1 cellular context compared by ENCODE assay signal in the genomic region with DNA sequence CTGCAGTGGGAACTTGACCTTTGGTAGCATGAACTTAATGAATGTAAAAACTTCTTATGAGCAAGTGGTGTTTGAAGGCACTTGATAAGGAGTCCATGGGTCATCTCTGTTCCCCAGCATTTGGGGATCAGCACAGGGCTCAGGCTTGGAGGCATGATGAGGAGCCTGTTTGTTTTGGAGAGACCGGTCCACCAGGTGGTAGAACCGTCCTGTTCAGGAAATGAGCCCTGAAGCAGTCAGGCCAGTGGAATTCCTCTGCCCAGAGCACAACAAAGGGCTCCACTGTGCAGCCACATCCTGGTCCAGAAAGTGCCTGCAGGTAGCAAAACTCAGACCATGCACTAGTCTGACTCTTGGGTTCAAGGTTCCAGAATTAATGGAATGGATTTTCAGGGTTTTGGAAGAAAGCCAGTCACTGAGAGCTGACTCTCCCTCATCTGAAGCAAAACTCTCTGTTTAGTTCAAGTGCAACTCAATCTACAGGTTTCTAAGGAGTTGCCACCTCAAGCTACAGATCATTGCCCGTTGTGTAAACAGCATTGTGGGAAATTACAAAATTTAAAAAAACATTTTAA.
TF ChIP-seq lines count a peak whose summit lies in the region.

No MANE protein-coding gene starts in this region.

TF ChIP-seq in HepG2, 621 proteins besides CTCF, POLR2A, EP300 and RAD21 (continued from another document and continues in another):
- TF ChIP-seq, protein P1, sequence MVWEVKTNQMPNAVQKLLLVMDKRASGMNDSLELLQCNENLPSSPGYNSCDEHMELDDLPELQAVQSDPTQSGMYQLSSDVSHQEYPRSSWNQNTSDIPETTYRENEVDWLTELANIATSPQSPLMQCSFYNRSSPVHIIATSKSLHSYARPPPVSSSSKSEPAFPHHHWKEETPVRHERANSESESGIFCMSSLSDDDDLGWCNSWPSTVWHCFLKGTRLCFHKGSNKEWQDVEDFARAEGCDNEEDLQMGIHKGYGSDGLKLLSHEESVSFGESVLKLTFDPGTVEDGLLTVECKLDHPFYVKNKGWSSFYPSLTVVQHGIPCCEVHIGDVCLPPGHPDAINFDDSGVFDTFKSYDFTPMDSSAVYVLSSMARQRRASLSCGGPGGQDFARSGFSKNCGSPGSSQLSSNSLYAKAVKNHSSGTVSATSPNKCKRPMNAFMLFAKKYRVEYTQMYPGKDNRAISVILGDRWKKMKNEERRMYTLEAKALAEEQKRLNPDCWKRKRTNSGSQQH (CRISPR knock-in tag; IDR thresholded peaks at IDR 0.05; ENCODE audit: low read depth): 0 out of 2 replicates have a peak, but pooled peaks have one; percentile 48
- TF ChIP-seq HDAC1 (CRISPR knock-in tag; IDR thresholded peaks at IDR 0.05) (peak; percentile 86), ZNF143 (CRISPR knock-in tag; IDR thresholded peaks at IDR 0.05) (no peak; the same call in 1 of the 2 replicates), ELF3 (CRISPR knock-in tag; IDR thresholded peaks at IDR 0.05) (peak; percentile 99), ZSCAN31 (CRISPR knock-in tag; IDR thresholded peaks at IDR 0.05; ENCODE audit: low read depth) (peak; percentile 90), ZNF337 (CRISPR knock-in tag; IDR thresholded peaks at IDR 0.05; ENCODE audit: borderline replicate concordance, low read depth) (peak; percentile 94; the same call in 1 of the 2 replicates), ERF (CRISPR knock-in tag; IDR thresholded peaks at IDR 0.05) (peak; percentile 66), KDM5A (IDR thresholded peaks at IDR 0.05; ENCODE audit: borderline replicate concordance, low read length) (peak; percentile 24; the same call in 1 of the 2 replicates), ZKSCAN1 (IDR thresholded peaks at IDR 0.05; ENCODE audit: low read length) (no peak), ZNF724P (CRISPR knock-in tag; IDR thresholded peaks at IDR 0.05; ENCODE audit: borderline replicate concordance) (no peak), MIER2 (CRISPR knock-in tag; IDR thresholded peaks at IDR 0.05) (peak; percentile 65), ZNF567 (CRISPR knock-in tag; IDR thresholded peaks at IDR 0.05; ENCODE audit: borderline replicate concordance) (peak; percentile 7; the same call in 1 of the 2 replicates), SATB2 (CRISPR knock-in tag; IDR thresholded peaks at IDR 0.05) (no peak), MEIS2 (CRISPR knock-in tag; IDR thresholded peaks at IDR 0.05) (peak; percentile 50; the same call in 1 of the 2 replicates), CREB1 (IDR thresholded peaks at IDR 0.05) (no peak), CREB1 (CRISPR knock-in tag; IDR thresholded peaks at IDR 0.05) (peak; percentile 48; the same call in 1 of the 2 replicates), STAT5B (CRISPR knock-in tag; IDR thresholded peaks at IDR 0.05) (no peak), DNMT3B (CRISPR knock-in tag; conservative IDR thresholded peaks at IDR 0.05) (peak; percentile 61; the same call in 1 of the 2 replicates), FOXM1 (CRISPR knock-in tag; IDR thresholded peaks at IDR 0.05) (no peak), REXO4 (CRISPR knock-in tag; IDR thresholded peaks at IDR 0.05; ENCODE audit: borderline replicate concordance) (no peak), ZMYM4 (CRISPR knock-in tag; IDR thresholded peaks at IDR 0.05) (peak; percentile 76; the same call in 1 of the 2 replicates), ZSCAN9 (CRISPR knock-in tag; IDR thresholded peaks at IDR 0.05; ENCODE audit: borderline replicate concordance) (peak; percentile 67; the same call in 1 of the 2 replicates), FIP1L1 (IDR thresholded peaks at IDR 0.05; ENCODE audit: borderline replicate concordance, insufficient read depth, low read depth, low read length) (0 out of 2 replicates have a peak, but pooled peaks have one; percentile 54), ZNF766 (CRISPR knock-in tag; IDR thresholded peaks at IDR 0.05; ENCODE audit: borderline replicate concordance) (peak; percentile 83; the same call in 1 of the 2 replicates)
- TF ChIP-seq, protein P2, sequence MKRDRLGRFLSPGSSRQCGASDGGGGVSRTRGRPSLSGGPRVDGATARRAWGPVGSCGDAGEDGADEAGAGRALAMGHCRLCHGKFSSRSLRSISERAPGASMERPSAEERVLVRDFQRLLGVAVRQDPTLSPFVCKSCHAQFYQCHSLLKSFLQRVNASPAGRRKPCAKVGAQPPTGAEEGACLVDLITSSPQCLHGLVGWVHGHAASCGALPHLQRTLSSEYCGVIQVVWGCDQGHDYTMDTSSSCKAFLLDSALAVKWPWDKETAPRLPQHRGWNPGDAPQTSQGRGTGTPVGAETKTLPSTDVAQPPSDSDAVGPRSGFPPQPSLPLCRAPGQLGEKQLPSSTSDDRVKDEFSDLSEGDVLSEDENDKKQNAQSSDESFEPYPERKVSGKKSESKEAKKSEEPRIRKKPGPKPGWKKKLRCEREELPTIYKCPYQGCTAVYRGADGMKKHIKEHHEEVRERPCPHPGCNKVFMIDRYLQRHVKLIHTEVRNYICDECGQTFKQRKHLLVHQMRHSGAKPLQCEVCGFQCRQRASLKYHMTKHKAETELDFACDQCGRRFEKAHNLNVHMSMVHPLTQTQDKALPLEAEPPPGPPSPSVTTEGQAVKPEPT (CRISPR knock-in tag; IDR thresholded peaks at IDR 0.05; ENCODE audit: low read depth): peak; percentile 78
- TF ChIP-seq, protein P3, sequence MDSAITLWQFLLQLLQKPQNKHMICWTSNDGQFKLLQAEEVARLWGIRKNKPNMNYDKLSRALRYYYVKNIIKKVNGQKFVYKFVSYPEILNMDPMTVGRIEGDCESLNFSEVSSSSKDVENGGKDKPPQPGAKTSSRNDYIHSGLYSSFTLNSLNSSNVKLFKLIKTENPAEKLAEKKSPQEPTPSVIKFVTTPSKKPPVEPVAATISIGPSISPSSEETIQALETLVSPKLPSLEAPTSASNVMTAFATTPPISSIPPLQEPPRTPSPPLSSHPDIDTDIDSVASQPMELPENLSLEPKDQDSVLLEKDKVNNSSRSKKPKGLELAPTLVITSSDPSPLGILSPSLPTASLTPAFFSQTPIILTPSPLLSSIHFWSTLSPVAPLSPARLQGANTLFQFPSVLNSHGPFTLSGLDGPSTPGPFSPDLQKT (CRISPR knock-in tag; IDR thresholded peaks at IDR 0.05; ENCODE audit: borderline replicate concordance): no peak
- TF ChIP-seq, protein P4, sequence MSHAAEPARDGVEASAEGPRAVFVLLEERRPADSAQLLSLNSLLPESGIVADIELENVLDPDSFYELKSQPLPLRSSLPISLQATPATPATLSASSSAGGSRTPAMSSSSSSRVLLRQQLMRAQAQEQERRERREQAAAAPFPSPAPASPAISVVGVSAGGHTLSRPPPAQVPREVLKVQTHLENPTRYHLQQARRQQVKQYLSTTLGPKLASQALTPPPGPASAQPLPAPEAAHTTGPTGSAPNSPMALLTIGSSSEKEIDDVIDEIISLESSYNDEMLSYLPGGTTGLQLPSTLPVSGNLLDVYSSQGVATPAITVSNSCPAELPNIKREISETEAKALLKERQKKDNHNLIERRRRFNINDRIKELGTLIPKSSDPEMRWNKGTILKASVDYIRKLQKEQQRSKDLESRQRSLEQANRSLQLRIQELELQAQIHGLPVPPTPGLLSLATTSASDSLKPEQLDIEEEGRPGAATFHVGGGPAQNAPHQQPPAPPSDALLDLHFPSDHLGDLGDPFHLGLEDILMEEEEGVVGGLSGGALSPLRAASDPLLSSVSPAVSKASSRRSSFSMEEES (CRISPR knock-in tag; IDR thresholded peaks at IDR 0.05): peak; percentile 76; the same call in 1 of the 2 replicates
- TF ChIP-seq, protein P5, sequence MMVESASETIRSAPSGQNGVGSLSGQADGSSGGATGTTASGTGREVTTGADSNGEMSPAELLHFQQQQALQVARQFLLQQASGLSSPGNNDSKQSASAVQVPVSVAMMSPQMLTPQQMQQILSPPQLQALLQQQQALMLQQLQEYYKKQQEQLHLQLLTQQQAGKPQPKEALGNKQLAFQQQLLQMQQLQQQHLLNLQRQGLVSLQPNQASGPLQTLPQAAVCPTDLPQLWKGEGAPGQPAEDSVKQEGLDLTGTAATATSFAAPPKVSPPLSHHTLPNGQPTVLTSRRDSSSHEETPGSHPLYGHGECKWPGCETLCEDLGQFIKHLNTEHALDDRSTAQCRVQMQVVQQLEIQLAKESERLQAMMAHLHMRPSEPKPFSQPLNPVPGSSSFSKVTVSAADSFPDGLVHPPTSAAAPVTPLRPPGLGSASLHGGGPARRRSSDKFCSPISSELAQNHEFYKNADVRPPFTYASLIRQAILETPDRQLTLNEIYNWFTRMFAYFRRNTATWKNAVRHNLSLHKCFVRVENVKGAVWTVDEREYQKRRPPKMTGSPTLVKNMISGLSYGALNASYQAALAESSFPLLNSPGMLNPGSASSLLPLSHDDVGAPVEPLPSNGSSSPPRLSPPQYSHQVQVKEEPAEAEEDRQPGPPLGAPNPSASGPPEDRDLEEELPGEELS (CRISPR knock-in tag; IDR thresholded peaks at IDR 0.05): peak; percentile 90
- TF ChIP-seq, protein P6, sequence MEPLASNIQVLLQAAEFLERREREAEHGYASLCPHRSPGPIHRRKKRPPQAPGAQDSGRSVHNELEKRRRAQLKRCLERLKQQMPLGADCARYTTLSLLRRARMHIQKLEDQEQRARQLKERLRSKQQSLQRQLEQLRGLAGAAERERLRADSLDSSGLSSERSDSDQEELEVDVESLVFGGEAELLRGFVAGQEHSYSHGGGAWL (CRISPR knock-in tag; IDR thresholded peaks at IDR 0.05): 0 out of 2 replicates have a peak, but pooled peaks have one; percentile 41
- TF ChIP-seq, protein P7, sequence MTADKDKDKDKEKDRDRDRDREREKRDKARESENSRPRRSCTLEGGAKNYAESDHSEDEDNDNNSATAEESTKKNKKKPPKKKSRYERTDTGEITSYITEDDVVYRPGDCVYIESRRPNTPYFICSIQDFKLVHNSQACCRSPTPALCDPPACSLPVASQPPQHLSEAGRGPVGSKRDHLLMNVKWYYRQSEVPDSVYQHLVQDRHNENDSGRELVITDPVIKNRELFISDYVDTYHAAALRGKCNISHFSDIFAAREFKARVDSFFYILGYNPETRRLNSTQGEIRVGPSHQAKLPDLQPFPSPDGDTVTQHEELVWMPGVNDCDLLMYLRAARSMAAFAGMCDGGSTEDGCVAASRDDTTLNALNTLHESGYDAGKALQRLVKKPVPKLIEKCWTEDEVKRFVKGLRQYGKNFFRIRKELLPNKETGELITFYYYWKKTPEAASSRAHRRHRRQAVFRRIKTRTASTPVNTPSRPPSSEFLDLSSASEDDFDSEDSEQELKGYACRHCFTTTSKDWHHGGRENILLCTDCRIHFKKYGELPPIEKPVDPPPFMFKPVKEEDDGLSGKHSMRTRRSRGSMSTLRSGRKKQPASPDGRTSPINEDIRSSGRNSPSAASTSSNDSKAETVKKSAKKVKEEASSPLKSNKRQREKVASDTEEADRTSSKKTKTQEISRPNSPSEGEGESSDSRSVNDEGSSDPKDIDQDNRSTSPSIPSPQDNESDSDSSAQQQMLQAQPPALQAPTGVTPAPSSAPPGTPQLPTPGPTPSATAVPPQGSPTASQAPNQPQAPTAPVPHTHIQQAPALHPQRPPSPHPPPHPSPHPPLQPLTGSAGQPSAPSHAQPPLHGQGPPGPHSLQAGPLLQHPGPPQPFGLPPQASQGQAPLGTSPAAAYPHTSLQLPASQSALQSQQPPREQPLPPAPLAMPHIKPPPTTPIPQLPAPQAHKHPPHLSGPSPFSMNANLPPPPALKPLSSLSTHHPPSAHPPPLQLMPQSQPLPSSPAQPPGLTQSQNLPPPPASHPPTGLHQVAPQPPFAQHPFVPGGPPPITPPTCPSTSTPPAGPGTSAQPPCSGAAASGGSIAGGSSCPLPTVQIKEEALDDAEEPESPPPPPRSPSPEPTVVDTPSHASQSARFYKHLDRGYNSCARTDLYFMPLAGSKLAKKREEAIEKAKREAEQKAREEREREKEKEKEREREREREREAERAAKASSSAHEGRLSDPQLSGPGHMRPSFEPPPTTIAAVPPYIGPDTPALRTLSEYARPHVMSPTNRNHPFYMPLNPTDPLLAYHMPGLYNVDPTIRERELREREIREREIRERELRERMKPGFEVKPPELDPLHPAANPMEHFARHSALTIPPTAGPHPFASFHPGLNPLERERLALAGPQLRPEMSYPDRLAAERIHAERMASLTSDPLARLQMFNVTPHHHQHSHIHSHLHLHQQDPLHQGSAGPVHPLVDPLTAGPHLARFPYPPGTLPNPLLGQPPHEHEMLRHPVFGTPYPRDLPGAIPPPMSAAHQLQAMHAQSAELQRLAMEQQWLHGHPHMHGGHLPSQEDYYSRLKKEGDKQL (CRISPR knock-in tag; IDR thresholded peaks at IDR 0.05; ENCODE audit: low read depth): peak; percentile 50; the same call in 1 of the 2 replicates
- TF ChIP-seq, protein P8, sequence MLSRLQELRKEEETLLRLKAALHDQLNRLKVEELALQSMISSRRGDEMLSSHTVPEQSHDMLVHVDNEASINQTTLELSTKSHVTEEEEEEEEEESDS (CRISPR knock-in tag; IDR thresholded peaks at IDR 0.05; ENCODE audit: borderline replicate concordance): no peak
- TF ChIP-seq, protein P9, sequence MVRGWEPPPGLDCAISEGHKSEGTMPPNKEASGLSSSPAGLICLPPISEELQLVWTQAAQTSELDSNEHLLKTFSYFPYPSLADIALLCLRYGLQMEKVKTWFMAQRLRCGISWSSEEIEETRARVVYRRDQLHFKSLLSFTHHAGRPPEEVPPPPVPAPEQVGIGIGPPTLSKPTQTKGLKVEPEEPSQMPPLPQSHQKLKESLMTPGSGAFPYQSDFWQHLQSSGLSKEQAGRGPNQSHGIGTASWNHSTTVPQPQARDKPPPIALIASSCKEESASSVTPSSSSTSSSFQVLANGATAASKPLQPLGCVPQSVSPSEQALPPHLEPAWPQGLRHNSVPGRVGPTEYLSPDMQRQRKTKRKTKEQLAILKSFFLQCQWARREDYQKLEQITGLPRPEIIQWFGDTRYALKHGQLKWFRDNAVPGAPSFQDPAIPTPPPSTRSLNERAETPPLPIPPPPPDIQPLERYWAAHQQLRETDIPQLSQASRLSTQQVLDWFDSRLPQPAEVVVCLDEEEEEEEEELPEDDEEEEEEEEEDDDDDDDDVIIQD (CRISPR knock-in tag; IDR thresholded peaks at IDR 0.05; ENCODE audit: low read depth): peak; percentile 70; the same call in 1 of the 2 replicates
- TF ChIP-seq, protein P10, sequence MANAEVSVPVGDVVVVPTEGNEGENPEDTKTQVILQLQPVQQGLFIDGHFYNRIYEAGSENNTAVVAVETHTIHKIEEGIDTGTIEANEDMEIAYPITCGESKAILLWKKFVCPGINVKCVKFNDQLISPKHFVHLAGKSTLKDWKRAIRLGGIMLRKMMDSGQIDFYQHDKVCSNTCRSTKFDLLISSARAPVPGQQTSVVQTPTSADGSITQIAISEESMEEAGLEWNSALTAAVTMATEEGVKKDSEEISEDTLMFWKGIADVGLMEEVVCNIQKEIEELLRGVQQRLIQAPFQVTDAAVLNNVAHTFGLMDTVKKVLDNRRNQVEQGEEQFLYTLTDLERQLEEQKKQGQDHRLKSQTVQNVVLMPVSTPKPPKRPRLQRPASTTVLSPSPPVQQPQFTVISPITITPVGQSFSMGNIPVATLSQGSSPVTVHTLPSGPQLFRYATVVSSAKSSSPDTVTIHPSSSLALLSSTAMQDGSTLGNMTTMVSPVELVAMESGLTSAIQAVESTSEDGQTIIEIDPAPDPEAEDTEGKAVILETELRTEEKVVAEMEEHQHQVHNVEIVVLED (CRISPR knock-in tag; IDR thresholded peaks at IDR 0.05; ENCODE audit: borderline replicate concordance): peak; percentile 53; the same call in 1 of the 2 replicates
- TF ChIP-seq, protein P11, sequence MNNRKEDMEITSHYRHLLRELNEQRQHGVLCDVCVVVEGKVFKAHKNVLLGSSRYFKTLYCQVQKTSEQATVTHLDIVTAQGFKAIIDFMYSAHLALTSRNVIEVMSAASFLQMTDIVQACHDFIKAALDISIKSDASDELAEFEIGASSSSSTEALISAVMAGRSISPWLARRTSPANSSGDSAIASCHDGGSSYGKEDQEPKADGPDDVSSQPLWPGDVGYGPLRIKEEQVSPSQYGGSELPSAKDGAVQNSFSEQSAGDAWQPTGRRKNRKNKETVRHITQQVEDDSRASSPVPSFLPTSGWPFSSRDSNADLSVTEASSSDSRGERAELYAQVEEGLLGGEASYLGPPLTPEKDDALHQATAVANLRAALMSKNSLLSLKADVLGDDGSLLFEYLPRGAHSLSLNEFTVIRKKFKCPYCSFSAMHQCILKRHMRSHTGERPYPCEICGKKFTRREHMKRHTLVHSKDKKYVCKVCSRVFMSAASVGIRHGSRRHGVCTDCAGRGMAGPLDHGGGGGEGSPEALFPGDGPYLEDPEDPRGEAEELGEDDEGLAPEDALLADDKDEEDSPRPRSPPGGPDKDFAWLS (CRISPR knock-in tag; IDR thresholded peaks at IDR 0.05; ENCODE audit: borderline replicate concordance): no peak
